In genomic region chr4:85370400-85371032, GRCh38 we compare ENCODE assay signal across 8 cellular contexts.
DNase-seq lines count a peak whose midpoint lies in the region; ATAC-seq and TF ChIP-seq lines count a peak whose summit lies in the region.

No MANE protein-coding gene starts in this region.

- TF ChIP-seq POLR2A in right lobe of liver (IDR thresholded peaks at IDR 0.05) (no peak), uterus (IDR thresholded peaks at IDR 0.05) (no peak)

- dilution Hi-C loops in mammary epithelial cell (cut with HindIII; ENCODE audit: low sequenced_read_pairs) = no loop called here

- H4K20me1 ChIP-seq in mammary epithelial cell (ENCODE audit: insufficient read depth, low read length) = no peaks in the 10 kb centered on the region

- DNase-seq in EH (ENCODE audit: low read depth) (peak; percentile 53), NCI-H460 (ENCODE audit: extremely low read depth, low read depth) (peak; percentile 25), mammary epithelial cell (peak; percentile 24), right lobe of liver (no peak), ureter (ENCODE audit: low spot score) (no peak), uterus (no peak)

- CTCF ChIA-PET in mammary epithelial cell (lab: Charles Lee; ENCODE audit: low non-redundant PET) = no interaction called here

- H3K27me3 ChIP-seq in mammary epithelial cell (ENCODE audit: insufficient read depth, low read length) = no peaks in the 10 kb centered on the region
- no peaks in the 10 kb centered on the region for H3K27me3 ChIP-seq in right lobe of liver
- no peaks in the 10 kb centered on the region for H3K27me3 ChIP-seq in uterus

- H3K27ac ChIP-seq in mammary epithelial cell (ENCODE audit: insufficient read depth, low read depth, low read length) (no peak overlapping the region), right lobe of liver (no peak overlapping the region), uterus (no peak overlapping the region)

- no peak overlapping the region for H3K9ac ChIP-seq in mammary epithelial cell (ENCODE audit: insufficient read depth, low read length)

- H3K4me2 ChIP-seq in mammary epithelial cell (ENCODE audit: insufficient read depth, low read depth, low read length) = no peak overlapping the region

- ATAC-seq in GM19328 (IDR thresholded peaks at IDR 0.05; ENCODE audit: unreplicated experiment) = peak; percentile 95
- ATAC-seq in HG03135 (IDR thresholded peaks at IDR 0.05; ENCODE audit: unreplicated experiment) = peak; percentile 93
- peak; percentile 59 to 76 (median 67) for ATAC-seq in right lobe of liver

- in situ Hi-C loops in mammary epithelial cell (cut with MboI; ENCODE audit: low sequenced_read_pairs in 2 of 2) = loop anchor here (5.0 to 10.0 kb wide), 2 partner anchors 218 to 226 kb away; no protein-coding TSS in a partner anchor

- WGBS in mammary epithelial cell (ENCODE audit: low coverage, missing lambda C conversion rate) = 36% methylated on average over 5 of the region's 5 CpGs
- 46% methylated on average over 5 of the region's 5 CpGs for WGBS in right lobe of liver (ENCODE audit: insufficient coverage, low coverage, low lambda C conversion rate, missing lambda C conversion rate)

- H3K4me1 ChIP-seq in mammary epithelial cell (ENCODE audit: insufficient read depth, low read length) (no peaks in the 10 kb centered on the region), right lobe of liver (no peaks in the 10 kb centered on the region), uterus (no peaks in the 10 kb centered on the region)

- H3K4me3 ChIP-seq in mammary epithelial cell (replicated peaks in 1 of 3; ENCODE audit: insufficient read depth in 1 of 3, low read depth in 2 of 3, low read length in 3 of 3) = no peak overlapping the region
- no peak overlapping the region for H3K4me3 ChIP-seq in right lobe of liver
- no peak overlapping the region for H3K4me3 ChIP-seq in uterus

- H3K36me3 ChIP-seq in mammary epithelial cell (ENCODE audit: insufficient read depth, low read length) = no peaks in the 10 kb centered on the region
- H3K36me3 ChIP-seq in right lobe of liver = no peaks in the 10 kb centered on the region
- H3K36me3 ChIP-seq in uterus = no peaks in the 10 kb centered on the region

- no peak overlapping the region for H2AFZ ChIP-seq in mammary epithelial cell (ENCODE audit: low read depth, low read length)

- intact Hi-C loops in mammary epithelial cell (cut with micrococcal nuclease) = loop anchor here (1.0 to 2.0 kb wide), 4 partner anchors 204 to 378 kb away; no protein-coding TSS in a partner anchor
- intact Hi-C loops in right lobe of liver (cut with DNase I) = no loop called here
- intact Hi-C loops in uterus (cut with DNase I; ENCODE audit: low total_unique reads) = no loop called here

- no peaks in the 10 kb centered on the region for H3K9me3 ChIP-seq in mammary epithelial cell (replicated peaks; ENCODE audit: insufficient read depth, low read length)
- no peaks in the 10 kb centered on the region for H3K9me3 ChIP-seq in right lobe of liver
- no peaks in the 10 kb centered on the region for H3K9me3 ChIP-seq in uterus

- H3K79me2 ChIP-seq in mammary epithelial cell (ENCODE audit: insufficient read depth, low read length) = no peaks in the 10 kb centered on the region

- TF ChIP-seq CTCF in mammary epithelial cell (conservative IDR thresholded peaks at IDR 0.05 in 1 of 2, IDR thresholded peaks at IDR 0.05 in 1 of 2; ENCODE audit: extremely low read depth in 1 of 2, insufficient read depth in 1 of 2, low read depth in 1 of 2, low read length in 2 of 2) (peak; percentile 53 to 89), right lobe of liver (IDR thresholded peaks at IDR 0.05) (peak; percentile 45 to 64 (median 50)), uterus (IDR thresholded peaks at IDR 0.05) (no peak)

- BruUV-seq in mammary epithelial cell (replicated peaks; lab: Mats Ljungman, UMichigan) = no TSS peak

Comparison
In these comparisons a context has a peak if more than half of its experiments do, and no peak if none do; other contexts are left out.
1. DNase-seq: peak in EH (single experiment), NCI-H460 (single experiment) and mammary epithelial cell (single experiment); none in right lobe of liver (0 of 3), ureter (single experiment) and uterus (0 of 2).
2. CTCF ChIP-seq: peak in mammary epithelial cell (2 of 2) and right lobe of liver (4 of 4); none in uterus (0 of 4).
3. Peak in every context shown above with its lines, with median percentiles within 50 percentile points of each other: ATAC-seq.